In genomic region chr20:4689224-4689623, GRCh38 we compare ENCODE assay signal across 12 cellular contexts. TPM values are rescaled to one million over a fixed set of nuclear protein-coding genes. Genes with fewer than 3 reads are reported as not detected.
DNase-seq lines count a peak whose midpoint lies in the region; ATAC-seq and TF ChIP-seq lines count a peak whose summit lies in the region.
"Had no signal": no experiment of that assay in that cellular context is flagged by ENCODE, and none has a peak within 500 bp of the region (broad histone marks: within the 10 kb centered on the region; RNA-seq: fewer than 3 reads in every experiment).

No MANE protein-coding gene starts in this region.

- ATAC-seq in activated T-cell treated with anti-CD3 and anti-CD28 coated beads, Interleukin-2, amount 50 U/mL, for 72 hours (replicated peaks in 1 of 2) = no peak
- ATAC-seq in effector memory CD8-positive, alpha-beta T cell (replicated peaks) = no peak
- ATAC-seq in GM21737 (IDR thresholded peaks at IDR 0.05; ENCODE audit: unreplicated experiment) = no peak

- no TSS peak for BruUV-seq in PC-9 (replicated peaks; lab: Mats Ljungman, UMichigan)

- H3K36me3 ChIP-seq in PC-9 (ENCODE audit: low read depth) (peaks cover 65% of the 10 kb centered on the region), skeletal muscle tissue (ENCODE audit: control insufficient read depth in 3 of 3, insufficient read depth in 3 of 3, low read length in 3 of 3) (no peaks in the 10 kb centered on the region)
- H3K36me3 ChIP-seq: ovary had no signal

- H3K9me3 ChIP-seq in PC-9 (ENCODE audit: insufficient read depth, low read depth) (no peaks in the 10 kb centered on the region), skeletal muscle tissue (ENCODE audit: control insufficient read depth in 3 of 3, low read length in 3 of 3) (no peaks in the 10 kb centered on the region)
- H3K9me3 ChIP-seq: ovary, tibial nerve had no signal

- peaks cover 71% of the 10 kb centered on the region for H3K79me2 ChIP-seq in PC-9 (ENCODE audit: low read depth)

- no peaks in the 10 kb centered on the region for H3K9me3 Mint-ChIP-seq in activated T-cell treated with anti-CD3 and anti-CD28 coated beads, Interleukin-2, amount 50 U/mL, for 72 hours
- H3K9me3 Mint-ChIP-seq in effector memory CD8-positive, alpha-beta T cell = no peaks in the 10 kb centered on the region

- peak overlapping the region; percentile 89 for H3K27ac Mint-ChIP-seq in activated T-cell treated with anti-CD3 and anti-CD28 coated beads, Interleukin-2, amount 50 U/mL, for 72 hours
- H3K27ac Mint-ChIP-seq in effector memory CD8-positive, alpha-beta T cell = peak overlapping the region; percentile 49 to 92

- CTCF ChIA-PET in PC-9 (lab: Charles Lee) = interaction anchor here (0.6 kb wide), 1 partner anchor 21 kb away, joined by 17 read pairs; no protein-coding TSS in a partner anchor

- H3K4me1 ChIP-seq in PC-9 (replicated peaks; ENCODE audit: insufficient read depth) (peaks cover 62% of the 10 kb centered on the region), skeletal muscle tissue (ENCODE audit: control insufficient read depth in 3 of 3, insufficient read depth in 3 of 3, low read length in 3 of 3) (peaks cover 18 to 26% (median 19%) of the 10 kb centered on the region in 3 donors)

- H3K36me3 Mint-ChIP-seq in activated T-cell treated with anti-CD3 and anti-CD28 coated beads, Interleukin-2, amount 50 U/mL, for 72 hours (ENCODE audit: insufficient read depth in 2 of 2) = peaks cover 10 to 30% of the 10 kb centered on the region in 2 donors
- peaks cover 29% of the 10 kb centered on the region for H3K36me3 Mint-ChIP-seq in effector memory CD8-positive, alpha-beta T cell (ENCODE audit: insufficient read depth)

- no peak overlapping the region for H2AFZ ChIP-seq in PC-9

- H3K4me3 Mint-ChIP-seq in activated T-cell treated with anti-CD3 and anti-CD28 coated beads, Interleukin-2, amount 50 U/mL, for 72 hours = peak overlapping the region; percentile 64 to 65
- H3K4me3 Mint-ChIP-seq in effector memory CD8-positive, alpha-beta T cell = peak overlapping the region in 1 of 2 donors; percentile 90

- peaks cover 68% of the 10 kb centered on the region for H4K20me1 ChIP-seq in PC-9 (ENCODE audit: insufficient read depth)

- peaks cover 83% of the 10 kb centered on the region for H3K4me1 Mint-ChIP-seq in activated T-cell treated with anti-CD3 and anti-CD28 coated beads, Interleukin-2, amount 50 U/mL, for 72 hours (ENCODE audit: low read depth)
- peaks cover 53 to 63% of the 10 kb centered on the region in 2 donors for H3K4me1 Mint-ChIP-seq in effector memory CD8-positive, alpha-beta T cell (ENCODE audit: low read depth in 2 of 2)

- peak overlapping the region in 2 of 3 donors; percentile 34 to 61 for H3K9ac ChIP-seq in skeletal muscle tissue (ENCODE audit: low read depth in 1 of 3, low read length in 3 of 3)

- peaks cover 30% of the 10 kb centered on the region for H3F3A ChIP-seq in PC-9 (ENCODE audit: insufficient read depth, low read depth)

- no peaks in the 10 kb centered on the region for H3K27me3 Mint-ChIP-seq in activated T-cell treated with anti-CD3 and anti-CD28 coated beads, Interleukin-2, amount 50 U/mL, for 72 hours (ENCODE audit: low read depth)
- H3K27me3 Mint-ChIP-seq in effector memory CD8-positive, alpha-beta T cell = no peaks in the 10 kb centered on the region

- H3K4me2 ChIP-seq in PC-9 = peak overlapping the region; percentile 95

- POLR2A ChIA-PET in PC-9 (lab: Charles Lee; ENCODE audit: unreplicated experiment) = interaction anchor here (0.6 to 0.7 kb wide), 2 partner anchors 14 to 210 kb away, joined by 3 to 4 read pairs; no protein-coding TSS in a partner anchor

- H3K27me3 ChIP-seq in PC-9 (ENCODE audit: insufficient read depth, low read depth) (no peaks in the 10 kb centered on the region), skeletal muscle tissue (ENCODE audit: control insufficient read depth in 3 of 3, insufficient read depth in 3 of 3, low read length in 3 of 3) (no peaks in the 10 kb centered on the region)
- H3K27me3 ChIP-seq: ovary, tibial nerve had no signal

- no peak for TF ChIP-seq CTCF in PC-9 (conservative IDR thresholded peaks at IDR 0.05)

- H3K9me2 ChIP-seq in PC-9 (ENCODE audit: insufficient read depth) = no peaks in the 10 kb centered on the region

- H3K4me3 ChIP-seq in PC-9 (peak overlapping the region; percentile 97), skeletal muscle tissue (ENCODE audit: low read length in 3 of 3) (peak overlapping the region in 1 of 3 donors; percentile 23)
- H3K4me3 ChIP-seq: ovary, tibial nerve had no signal

- no peak overlapping the region for H3K27ac ChIP-seq in PC-9
- peak overlapping the region; percentile 96 for H3K27ac ChIP-seq in skeletal muscle tissue (ENCODE audit: low read depth, low read length)
- H3K27ac ChIP-seq: ovary had no signal

- intact Hi-C loops in PC-9 (cut with micrococcal nuclease; ENCODE audit: unreplicated experiment) = no loop called here

- no peak for DNase-seq in activated T-cell treated with anti-CD3 and anti-CD28 coated beads, Interleukin-2, amount 50 U/mL, for 72 hours
- no peak for DNase-seq in activated T-cell treated with anti-CD3 and anti-CD28 coated beads, Interleukin-2, amount 50 U/mL, for 1 hour
- DNase-seq in PC-9 (no peak), ecto neural progenitor cell (ENCODE audit: low spot score) (no peak), DMS153 treated with DMSO at 0.1 percent for 48 hours (lab: John Stamatoyannopoulos, UW; ENCODE audit: unreplicated experiment) (no peak)
- DNase-seq in effector memory CD8-positive, alpha-beta T cell = no peak
- DNase-seq: GF-D8, NCI-H1417, ovary had no signal

RNA-seq across cellular contexts. Expression of gene PRNP, which starts 3.0 kb away (rescaled TPM):
- 10 to 100 TPM; 69.3 to 97.3 TPM for total RNA-seq in activated T-cell treated with anti-CD3 and anti-CD28 coated beads, Interleukin-2, amount 50 U/mL, for 72 hours
- total RNA-seq in PC-9 (2021) (101 and 147 TPM in 2 replicates), skeletal muscle tissue (52.2 TPM)

RNA-seq across cellular contexts. Expression of gene PRND, which starts 32.5 kb away (rescaled TPM):
- total RNA-seq in activated T-cell treated with anti-CD3 and anti-CD28 coated beads, Interleukin-2, amount 50 U/mL, for 72 hours = not detected
- total RNA-seq in PC-9 (2021) = not detected in 2 replicates
- 25.6 TPM for total RNA-seq in skeletal muscle tissue

Comparison
In these comparisons a context has a peak if more than half of its experiments do, and no peak if none do; other contexts are left out.
1. RNA of gene PRND, which starts 32.5 kb away (total RNA-seq): 25.6 TPM in skeletal muscle tissue (single experiment); not detected in activated T-cell treated with anti-CD3 and anti-CD28 coated beads, Interleukin-2, amount 50 U/mL, for 72 hours and not detected in PC-9; every median in the first group is over 10 times any median in the second.